10 cellular contexts compared by ENCODE assay signal in genomic region chr3:120855665-120856437, GRCh38. TPM values are rescaled to one million over a fixed set of nuclear protein-coding genes. Genes with fewer than 3 reads are reported as not detected.
DNase-seq lines count a peak whose midpoint lies in the region; ATAC-seq, FAIRE-seq and TF ChIP-seq lines count a peak whose summit lies in the region.
"Had no signal": no experiment of that assay in that cellular context is flagged by ENCODE, and none has a peak within 500 bp of the region (broad histone marks: within the 10 kb centered on the region; RNA-seq: fewer than 3 reads in every experiment).

No MANE protein-coding gene starts in this region.

- H3K27me3 ChIP-seq in pancreas, result no peaks in the 10 kb centered on the region
- no peaks in the 10 kb centered on the region for H3K27me3 ChIP-seq in H7 (ENCODE audit: control insufficient read depth, insufficient read depth, low read length)
- no peaks in the 10 kb centered on the region for H3K27me3 ChIP-seq in Peyer's patch

- no peak for TF ChIP-seq POLR2A in Peyer's patch (IDR thresholded peaks at IDR 0.05)

- H3K4me3 ChIP-seq in pancreas (no peak overlapping the region), H7 (ENCODE audit: insufficient read depth, low read depth, low read length) (no peak overlapping the region), Peyer's patch (no peak overlapping the region)
- H3K4me3 ChIP-seq: HAP-1 had no signal

- no peaks in the 10 kb centered on the region for H3K36me3 ChIP-seq in pancreas
- H3K36me3 ChIP-seq in H7 (replicated peaks; ENCODE audit: control insufficient read depth, insufficient read depth, low read length), result no peaks in the 10 kb centered on the region
- H3K36me3 ChIP-seq in Peyer's patch, result no peaks in the 10 kb centered on the region
- H3K36me3 ChIP-seq: HAP-1 had no signal

- DNase-seq in DMS79 (lab: John Stamatoyannopoulos, UW) (peak; percentile 14), NCI-H524 treated with DMSO at 0.1 percent for 48 hours (lab: John Stamatoyannopoulos, UW) (peak; percentile 44), fibroblast of peridontal ligament (ENCODE audit: extremely low read depth) (peak; percentile 66), pancreas (no peak), foreskin melanocyte (no peak), H7 (no peak), Peyer's patch (no peak)

- H3K4me1 ChIP-seq in pancreas, result peaks cover 0 to 5% (median 0%) of the 10 kb centered on the region in 3 donors
- H3K4me1 ChIP-seq in Peyer's patch, result no peaks in the 10 kb centered on the region
- H3K4me1 ChIP-seq: HAP-1 had no signal

- no peaks in the 10 kb centered on the region for H3K9me3 ChIP-seq in pancreas
- H3K9me3 ChIP-seq in Peyer's patch, result no peaks in the 10 kb centered on the region
- H3K9me3 ChIP-seq: HAP-1 had no signal

- no peak for FAIRE-seq in pancreas (lab: Jason Lieb, UNC)

- intact Hi-C loops in pancreas (cut with DNase I), result no loop called here

- H3K27ac ChIP-seq in pancreas, result no peak overlapping the region
- no peak overlapping the region for H3K27ac ChIP-seq in Peyer's patch

- no peak for TF ChIP-seq CTCF in pancreas (IDR thresholded peaks at IDR 0.05)
- TF ChIP-seq CTCF in Peyer's patch (IDR thresholded peaks at IDR 0.05), result no peak

- ATAC-seq in pancreas (peak in 3 of 4 donors; percentile 21 to 45 (median 40)), GM18909 (IDR thresholded peaks at IDR 0.05; ENCODE audit: poor library complexity, unreplicated experiment) (no peak)

- 51 to 56% methylated on average over 7 of the region's 7 CpGs for WGBS in pancreas, 2 donors

RNA-seq across cellular contexts. Expression of gene STXBP5L, which starts 52.2 kb away (rescaled TPM):
- total RNA-seq in pancreas (1 to 10 TPM in 1 of 6 donors, under 1 TPM in 5; 0.19 to 1.5 (median 0.54) TPM), Peyer's patch (1 to 10 TPM in 1 of 4 donors, under 1 TPM in 3; under 0.01 to 1.1 (median 0.22) TPM)
- 1 to 10 TPM in 1 of 2 donors, under 1 TPM in 1; 0.11 to 1.1 TPM for polyA plus RNA-seq in pancreas
- total RNA-seq in H7 (2014; rRNA removed; shearing (Covaris generic)), result 1.5 and 1.7 TPM in 2 replicates
- total RNA-seq: T-helper 2 cell treated with Interferon-gamma antibody and Interleukin-4, amounts not matched to agents 100 ng/mL and 5 ng/mL, for 36 hours had no signal

Comparison
In these comparisons a context has a peak if more than half of its experiments do, and no peak if none do; other contexts are left out.
1. DNase-seq: peak in DMS79 (single experiment), NCI-H524 treated with DMSO at 0.1 percent for 48 hours (single experiment) and fibroblast of peridontal ligament (single experiment); none in pancreas (0 of 6), foreskin melanocyte (single experiment), H7 (single experiment) and Peyer's patch (0 of 3).